14 cellular contexts compared by ENCODE assay signal in genomic region chr1:107821340-107821739, GRCh38.
DNase-seq lines count a peak whose midpoint lies in the region; ATAC-seq, FAIRE-seq and TF ChIP-seq lines count a peak whose summit lies in the region.
"Had no signal": no experiment of that assay in that cellular context is flagged by ENCODE, and none has a peak within 500 bp of the region (broad histone marks: within the 10 kb centered on the region; RNA-seq: fewer than 3 reads in every experiment).

No MANE protein-coding gene starts in this region.

- no peak for TF ChIP-seq POLR2A in HepG2 (IDR thresholded peaks at IDR 0.05; ENCODE audit: insufficient read depth in 1 of 2, low read depth in 2 of 2, low read length in 2 of 2)

- H3K4me3 ChIP-seq in PC-3 (ENCODE audit: low read length) (no peak overlapping the region), HepG2 (replicated peaks in 1 of 3; ENCODE audit: insufficient read depth in 1 of 3, low read depth in 2 of 3, low read length in 3 of 3) (no peak overlapping the region)
- H3K4me3 ChIP-seq: left ventricle myocardium inferior, SJCRH30, tibial artery had no signal

- no peaks in the 10 kb centered on the region for H3K27me3 Mint-ChIP-seq in central memory CD8-positive, alpha-beta T cell

- peaks cover 58% of the 10 kb centered on the region for H3K4me1 Mint-ChIP-seq in central memory CD8-positive, alpha-beta T cell

- in situ Hi-C loops in HepG2 (cut with HindIII; ENCODE audit: extremely low pct_ligation_motif_present, low pct_unique_long_range_greater_than_20kb) = no loop called here
- in situ Hi-C loops in G401 (cut with HindIII; ENCODE audit: low sequenced_read_pairs) = no loop called here

- no peaks in the 10 kb centered on the region for H3K36me3 ChIP-seq in PC-3 (ENCODE audit: low read depth, low read length)
- no peaks in the 10 kb centered on the region for H3K36me3 ChIP-seq in HepG2 (replicated peaks in 1 of 2; ENCODE audit: control insufficient read depth in 1 of 2, insufficient read depth in 2 of 2, low read length in 2 of 2)
- H3K36me3 ChIP-seq: left ventricle myocardium inferior, SJCRH30, tibial artery had no signal

- H3K4me2 ChIP-seq in PC-3 (ENCODE audit: low read length) (0 out of 2 replicates have a peak overlapping the region, but pooled peaks have one; percentile 3), HepG2 (ENCODE audit: low read depth, low read length) (no peak overlapping the region)

- no peak for FAIRE-seq in HepG2 (lab: Jason Lieb, UNC)
- FAIRE-seq: TTC549 had no signal

- no peaks in the 10 kb centered on the region for H3K9me3 ChIP-seq in PC-3 (ENCODE audit: low read length)
- H3K9me3 ChIP-seq in HepG2 (ENCODE audit: low read length) = no peaks in the 10 kb centered on the region
- H3K9me3 ChIP-seq: SJCRH30 had no signal

- TF ChIP-seq EP300 in HepG2 (IDR thresholded peaks at IDR 0.05; ENCODE audit: low read depth in 2 of 2, low read length in 2 of 2) (no peak), HepG2 (CRISPR knock-in tag; IDR thresholded peaks at IDR 0.05; ENCODE audit: borderline replicate concordance) (no peak)

- intact Hi-C loops in PC-3 (cut with micrococcal nuclease) (no loop called here), HepG2 (cut with micrococcal nuclease; ENCODE audit: unreplicated experiment) (no loop called here)

- H2AFZ ChIP-seq in PC-3 (ENCODE audit: low read length) (no peak overlapping the region), HepG2 (ENCODE audit: low read length) (no peak overlapping the region)

- H4K20me1 ChIP-seq in PC-3 (ENCODE audit: low read length) (no peaks in the 10 kb centered on the region), HepG2 (ENCODE audit: insufficient read depth, low read length) (no peaks in the 10 kb centered on the region)

- peak overlapping the region; percentile 10 for H3K4me3 Mint-ChIP-seq in central memory CD8-positive, alpha-beta T cell

- H3K9me2 ChIP-seq in PC-3 (replicated peaks; ENCODE audit: low read length) = no peaks in the 10 kb centered on the region

- 10% methylated on average over 4 of the region's 4 CpGs for WGBS in HepG2 (ENCODE audit: low lambda C conversion rate)

- peak overlapping the region; percentile 64 for H3K27ac Mint-ChIP-seq in central memory CD8-positive, alpha-beta T cell (ENCODE audit: low read depth)

- BruUV-seq in PC-3 (replicated peaks; lab: Mats Ljungman, UMichigan) (no TSS peak), HepG2 (replicated peaks; lab: Mats Ljungman, UMichigan) (no TSS peak)

- H3K9ac ChIP-seq in PC-3 (ENCODE audit: low read length) (no peak overlapping the region), HepG2 (ENCODE audit: insufficient read depth, low read depth, low read length) (no peak overlapping the region)

- no peaks in the 10 kb centered on the region for H3K79me2 ChIP-seq in PC-3 (ENCODE audit: low read length)
- H3K79me2 ChIP-seq in HepG2 (ENCODE audit: insufficient read depth, low read length) = no peaks in the 10 kb centered on the region

- no peaks in the 10 kb centered on the region for H3F3A ChIP-seq in PC-3 (ENCODE audit: low read length, unreplicated experiment)

- peak; percentile 45 for DNase-seq in activated CD4-positive, alpha-beta T cell treated with anti-CD3 and anti-CD28 coated beads for 48 hours
- no peak for DNase-seq in activated CD4-positive, alpha-beta T cell treated with anti-CD3 and anti-CD28 coated beads for 1 hour
- peak; percentile 6 for DNase-seq in PC-3
- DNase-seq in central memory CD8-positive, alpha-beta T cell (ENCODE audit: low spot score in 2 of 2) = no peak
- DNase-seq in stimulated activated CD4-positive, alpha-beta T cell treated with anti-CD3 and anti-CD28 coated beads, Interleukin-2, amount 100 ng/mL, for 24 hours = peak; percentile 16 to 42
- no peak for DNase-seq in HepG2 (ENCODE audit: low spot score)
- DNase-seq in NCI-H1105 (lab: John Stamatoyannopoulos, UW) = no peak
- no peak for DNase-seq in G401 (ENCODE audit: low spot score)
- DNase-seq: hippocampal formation, left ventricle myocardium inferior, tibial artery had no signal

- H3K4me1 ChIP-seq in PC-3 (ENCODE audit: insufficient read depth, low read length) (peaks cover 9% of the 10 kb centered on the region), HepG2 (ENCODE audit: insufficient read depth, low read length) (no peaks in the 10 kb centered on the region)
- H3K4me1 ChIP-seq: tibial artery had no signal

- H3K27me3 ChIP-seq in PC-3 (ENCODE audit: low read length) = no peaks in the 10 kb centered on the region
- H3K27me3 ChIP-seq in HepG2 (ENCODE audit: control insufficient read depth in 1 of 2, insufficient read depth in 2 of 2, low read length in 2 of 2) = no peaks in the 10 kb centered on the region
- H3K27me3 ChIP-seq: SJCRH30, tibial artery had no signal

- H3K36me3 Mint-ChIP-seq in central memory CD8-positive, alpha-beta T cell (ENCODE audit: insufficient read depth) = peaks cover 4% of the 10 kb centered on the region

- POLR2A ChIA-PET in PC-3 (lab: Charles Lee; ENCODE audit: unreplicated experiment) (no interaction called here), HepG2 (lab: Yijun Ruan, JAX) (no interaction called here)

- ATAC-seq in PC-3 = peak; percentile 42
- ATAC-seq in central memory CD8-positive, alpha-beta T cell (replicated peaks; ENCODE audit: extremely low read depth, poor library complexity, severe bottlenecking) = peak; percentile 67
- no peak for ATAC-seq in HepG2
- ATAC-seq: sciatic nerve had no signal

- H3K27ac ChIP-seq in PC-3 (ENCODE audit: low read length) (no peak overlapping the region; the same call in 1 of the 2 replicates), HepG2 (ENCODE audit: extremely low read length, insufficient read depth, low read length) (no peak overlapping the region)
- H3K27ac ChIP-seq: left ventricle myocardium inferior, SJCRH30, tibial artery had no signal

- no peak for TF ChIP-seq RAD21 in HepG2 (CRISPR knock-in tag; IDR thresholded peaks at IDR 0.05)

- TF ChIP-seq CTCF in PC-3 (conservative IDR thresholded peaks at IDR 0.05; ENCODE audit: low read depth, low read length) = no peak
- TF ChIP-seq CTCF in HepG2 (CRISPR knock-in tag; IDR thresholded peaks at IDR 0.05) = no peak

- CTCF ChIA-PET in PC-3 (lab: Charles Lee) = no interaction called here
- CTCF ChIA-PET in HepG2 (lab: Yijun Ruan, JAX; ENCODE audit: low intra/inter-chr PET ratio, low total read pairs) = no interaction called here

- H3K9me3 Mint-ChIP-seq in central memory CD8-positive, alpha-beta T cell = peaks cover 16% of the 10 kb centered on the region

TF ChIP-seq in HepG2, 621 proteins besides CTCF, POLR2A, EP300 and RAD21:
- no peak for TF ChIP-seq NPAS2 (CRISPR knock-in tag; IDR thresholded peaks at IDR 0.05; ENCODE audit: borderline replicate concordance)
- no peak for TF ChIP-seq MTF1 (CRISPR knock-in tag; IDR thresholded peaks at IDR 0.05)
- TF ChIP-seq ZNF720 (CRISPR knock-in tag; IDR thresholded peaks at IDR 0.05) = no peak
- TF ChIP-seq NFE2 (CRISPR knock-in tag; IDR thresholded peaks at IDR 0.05) = no peak
- TF ChIP-seq LCORL (IDR thresholded peaks at IDR 0.05) = no peak
- no peak for TF ChIP-seq LCORL (CRISPR knock-in tag; IDR thresholded peaks at IDR 0.05)
- TF ChIP-seq BRD4 (CRISPR knock-in tag; IDR thresholded peaks at IDR 0.05) = no peak
- no peak for TF ChIP-seq SRF (IDR thresholded peaks at IDR 0.05; ENCODE audit: low read depth, low read length)
- no peak for TF ChIP-seq ZBTB44 (CRISPR knock-in tag; IDR thresholded peaks at IDR 0.05)
- no peak for TF ChIP-seq IKZF5 (CRISPR knock-in tag; IDR thresholded peaks at IDR 0.05)
TF ChIP-seq in HepG2: peak in this region for 0.

Comparison
In these comparisons a context has a peak if more than half of its experiments do, and no peak if none do; other contexts are left out.
1. DNase-seq: peak in activated CD4-positive, alpha-beta T cell treated with anti-CD3 and anti-CD28 coated beads for 48 hours (single experiment), PC-3 (single experiment) and stimulated activated CD4-positive, alpha-beta T cell treated with anti-CD3 and anti-CD28 coated beads, Interleukin-2, amount 100 ng/mL, for 24 hours (2 of 2); none in activated CD4-positive, alpha-beta T cell treated with anti-CD3 and anti-CD28 coated beads for 1 hour (single experiment), central memory CD8-positive, alpha-beta T cell (0 of 2), HepG2 (single experiment), NCI-H1105 (single experiment) and G401 (single experiment).